In the genomic region with DNA sequence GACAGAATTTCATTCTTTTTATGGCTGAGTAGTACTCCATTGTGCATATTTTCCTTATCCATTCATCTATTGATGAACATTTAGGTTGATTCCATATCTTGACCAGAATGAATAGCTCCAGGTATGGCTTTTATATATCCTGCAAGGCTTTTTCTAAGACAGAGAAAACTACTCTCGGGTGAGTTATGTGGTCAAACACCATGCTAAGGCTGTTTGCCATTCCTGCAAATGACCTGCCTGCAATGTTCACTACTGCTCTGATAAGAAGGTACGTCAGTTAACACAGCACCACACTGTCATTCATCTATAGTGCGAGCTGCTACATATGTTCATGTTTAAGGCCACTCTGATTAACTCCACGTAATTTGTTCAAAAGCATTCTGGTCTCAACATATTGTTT, we compare ENCODE assay signal across 30 cellular contexts.
A peak's percentile ranks its signal among the peaks of the same experiment; 100 is the strongest.
DNase-seq lines count a peak whose midpoint lies in the region; ATAC-seq and TF ChIP-seq lines count a peak whose summit lies in the region.
"Had no signal": no experiment of that assay in that cellular context is flagged by ENCODE, and none has a peak within 500 bp of the region (broad histone marks: within the 10 kb centered on the region; RNA-seq: fewer than 3 reads in every experiment).

No MANE protein-coding gene starts in this region.

- H4K91ac ChIP-seq in trophoblast cell (ENCODE audit: low read depth, low read length), result no peak overlapping the region

- no peak overlapping the region for H2AK5ac ChIP-seq in trophoblast cell (ENCODE audit: low read length)

- H2BK12ac ChIP-seq in trophoblast cell (ENCODE audit: low read length), result no peak overlapping the region

- no peaks in the 10 kb centered on the region for H3K79me2 ChIP-seq in trophoblast cell (ENCODE audit: control insufficient read depth, insufficient read depth, low read length, poor library complexity)

- H3K27me3 ChIP-seq in trophoblast cell (ENCODE audit: insufficient read depth, low read length), result no peaks in the 10 kb centered on the region
- H3K27me3 ChIP-seq: BE2C; BLaER1; BLaER1 treated with 17β-estradiol and CSF1 and Interleukin-3, amounts not matched to agents 10 nM and 100 nM had no signal

- no peak overlapping the region for H4K12ac ChIP-seq in trophoblast cell (ENCODE audit: low read depth, low read length)

- H3K4me1 ChIP-seq in mucosa of descending colon (ENCODE audit: low read depth) (peaks cover 17% of the 10 kb centered on the region), trophoblast cell (ENCODE audit: control insufficient read depth in 1 of 2, insufficient read depth in 2 of 2, low read length in 2 of 2) (peaks cover 0 to 2% of the 10 kb centered on the region in 2 experiments)
- H3K4me1 ChIP-seq: A549, BE2C, BLaER1, Caco-2 had no signal

- H3K79me1 ChIP-seq in trophoblast cell (ENCODE audit: low read length), result no peaks in the 10 kb centered on the region

- H3K4me3 ChIP-seq in mucosa of descending colon (no peak overlapping the region), trophoblast cell (ENCODE audit: low read depth, low read length) (no peak overlapping the region)
- H3K4me3 ChIP-seq: A549; BLaER1; BLaER1 treated with 17β-estradiol and CSF1 and Interleukin-3, amounts not matched to agents 10 nM and 100 nM had no signal

- no peak overlapping the region for H3K23ac ChIP-seq in trophoblast cell (ENCODE audit: low read length)

- ATAC-seq in left colon (peak; percentile 26), mucosa of descending colon (peak; percentile 36)
- ATAC-seq: A549; CD8-positive, alpha-beta T cell had no signal

- no peak overlapping the region for H2BK120ac ChIP-seq in trophoblast cell (ENCODE audit: insufficient read depth, low read length, poor library complexity)

- H3K18ac ChIP-seq in trophoblast cell (ENCODE audit: low read length), result no peak overlapping the region

- H3K36me3 ChIP-seq in mucosa of descending colon (ENCODE audit: low read depth) (no peaks in the 10 kb centered on the region), trophoblast cell (ENCODE audit: control insufficient read depth in 1 of 2, insufficient read depth in 2 of 2, low read length in 2 of 2) (no peaks in the 10 kb centered on the region)
- H3K36me3 ChIP-seq: BE2C; BLaER1; BLaER1 treated with 17β-estradiol and CSF1 and Interleukin-3, amounts not matched to agents 10 nM and 100 nM had no signal

- H3K9ac ChIP-seq in trophoblast cell (ENCODE audit: low read length), result no peak overlapping the region
- H3K9ac ChIP-seq: BLaER1; BLaER1 treated with 17β-estradiol and CSF1 and Interleukin-3, amounts not matched to agents 10 nM and 100 nM had no signal

- no peak overlapping the region for H4K8ac ChIP-seq in trophoblast cell (ENCODE audit: low read depth, low read length)

- no peak overlapping the region for H2AFZ ChIP-seq in trophoblast cell (ENCODE audit: insufficient read depth, low read length, poor library complexity)

- DNase-seq in left colon (no peak), mucosa of descending colon (no peak), trophoblast cell (peak; percentile 55 to 85), DMS79 (lab: John Stamatoyannopoulos, UW) (no peak), A172 (ENCODE audit: low spot score) (no peak), occipital lobe (lab: John Stamatoyannopoulos, UW) (no peak)
- DNase-seq: 8988T; ACHN; AML-193; BE2C; C1 segment of cervical spinal cord; Caco-2; Calu3; CD4-positive, alpha-beta memory T cell; CD4-positive, alpha-beta T cell; CD4-positive, CD25-positive, alpha-beta regulatory T cell; CD8-positive, alpha-beta memory T cell; CD8-positive, alpha-beta T cell; COR-L47; DMS 273 treated with DMSO at 0.1 percent for 48 hours; DMS153; DMS53; DMS79 treated with DMSO at 0.1 percent for 48 hours; DND-41; EL had no signal

- no peak overlapping the region for H3K14ac ChIP-seq in trophoblast cell (ENCODE audit: low read length)

- intact Hi-C loops in left colon (cut with DNase I, micrococcal nuclease) (no loop called here), mucosa of descending colon (cut with DNase I, micrococcal nuclease) (no loop called here)

- no peak overlapping the region for H3K4me2 ChIP-seq in trophoblast cell (ENCODE audit: low read length)
- H3K4me2 ChIP-seq: A549; BLaER1; BLaER1 treated with 17β-estradiol and CSF1 and Interleukin-3, amounts not matched to agents 10 nM and 100 nM had no signal

- no peak overlapping the region for H3K4ac ChIP-seq in trophoblast cell (ENCODE audit: low read depth, low read length)

- no CpG with 5 or more reads among the region's 4 CpGs for WGBS in trophoblast cell (ENCODE audit: extremely low coverage, insufficient coverage, insufficient read length)

- H2BK5ac ChIP-seq in trophoblast cell (ENCODE audit: low read depth, low read length, poor library complexity), result no peak overlapping the region

- H3K9me3 ChIP-seq in mucosa of descending colon (no peaks in the 10 kb centered on the region), trophoblast cell (ENCODE audit: insufficient read depth, low read depth, low read length) (no peaks in the 10 kb centered on the region)
- H3K9me3 ChIP-seq: A549; BE2C; BLaER1; BLaER1 treated with 17β-estradiol and CSF1 and Interleukin-3, amounts not matched to agents 10 nM and 100 nM; Caco-2 had no signal

- H3K27ac ChIP-seq in trophoblast cell (ENCODE audit: low read depth, low read length), result no peak overlapping the region
- H3K27ac ChIP-seq: 22Rv1; A549; BLaER1; BLaER1 treated with 17β-estradiol and CSF1 and Interleukin-3, amounts not matched to agents 10 nM and 100 nM; C4-2B had no signal

- no peak for TF ChIP-seq CTCF in mucosa of descending colon (IDR thresholded peaks at IDR 0.05)

Comparison
In these comparisons a context has a peak if more than half of its experiments do, and no peak if none do; other contexts are left out.
1. DNase-seq: peak in trophoblast cell (2 of 2); none in left colon (0 of 2), mucosa of descending colon (0 of 3), DMS79 (single experiment), A172 (single experiment) and occipital lobe (single experiment).